8 cellular contexts compared by ENCODE assay signal in genomic region chr1:17212487-17213121, GRCh38. TPM values are rescaled to one million over a fixed set of nuclear protein-coding genes. Genes with fewer than 3 reads are reported as not detected.
DNase-seq lines count a peak whose midpoint lies in the region; ATAC-seq and TF ChIP-seq lines count a peak whose summit lies in the region.

No MANE protein-coding gene starts in this region.

- peak overlapping the region; percentile 36 for H3K4me3 Mint-ChIP-seq in central memory CD8-positive, alpha-beta T cell

- no peaks in the 10 kb centered on the region for H3K36me3 Mint-ChIP-seq in central memory CD8-positive, alpha-beta T cell (ENCODE audit: insufficient read depth)

- H3K27me3 Mint-ChIP-seq in central memory CD8-positive, alpha-beta T cell: peaks cover 79% of the 10 kb centered on the region

- H3K4me1 Mint-ChIP-seq in central memory CD8-positive, alpha-beta T cell: peaks cover 18% of the 10 kb centered on the region

- H3K4me3 ChIP-seq in AG09309 (ENCODE audit: control insufficient read depth, low read depth, low read length): no peak overlapping the region

- ATAC-seq in central memory CD8-positive, alpha-beta T cell (replicated peaks; ENCODE audit: extremely low read depth, poor library complexity, severe bottlenecking): peak; percentile 71
- ATAC-seq in GM18519 (IDR thresholded peaks at IDR 0.05; ENCODE audit: low FRiP score, unreplicated experiment): no peak
- no peak for ATAC-seq in GM18907 (IDR thresholded peaks at IDR 0.05; ENCODE audit: unreplicated experiment)

- TF ChIP-seq CTCF in AG09309 (IDR thresholded peaks at IDR 0.05; ENCODE audit: control insufficient read depth, insufficient read depth, low read depth, low read length, missing control alignments): no peak

- peak; percentile 43 for DNase-seq in AG09309 (ENCODE audit: low read depth)
- peak; percentile 81 for DNase-seq in HT1080 (ENCODE audit: low read depth)
- DNase-seq in activated CD4-positive, alpha-beta T cell treated with anti-CD3 and anti-CD28 coated beads for 1 hour: peak; percentile 32
- DNase-seq in central memory CD8-positive, alpha-beta T cell (ENCODE audit: low spot score in 2 of 2): peak; percentile 40
- DNase-seq in retina: peak; percentile 56
- DNase-seq in superior temporal gyrus (ENCODE audit: extremely low spot score): no peak

- H3K9me3 Mint-ChIP-seq in central memory CD8-positive, alpha-beta T cell: no peaks in the 10 kb centered on the region

- no peak overlapping the region for H3K27ac Mint-ChIP-seq in central memory CD8-positive, alpha-beta T cell (ENCODE audit: low read depth)

RNA-seq across cellular contexts. Expression of gene PADI1, which starts 7.7 kb away (rescaled TPM):
- 0.47 and 0.66 TPM in 2 replicates for total RNA-seq in HT1080 (2014; rRNA removed; shearing (Covaris generic))
- polyA plus RNA-seq in HT1080 (2015; cell fraction: cytosol; rRNA removed): 1.5 TPM in 2 replicates
- polyA plus RNA-seq in HT1080 (2015; cell fraction: nucleus; rRNA removed): 3.3 and 3.9 TPM in 2 replicates

RNA-seq across cellular contexts. Expression of gene PADI3, which starts 36.3 kb away (rescaled TPM):
- total RNA-seq in HT1080 (2014; rRNA removed; shearing (Covaris generic)): 0.39 and 0.57 TPM in 2 replicates
- 0.48 and 0.85 TPM in 2 replicates for polyA plus RNA-seq in HT1080 (2015; cell fraction: cytosol; rRNA removed)
- 3.4 and 3.5 TPM in 2 replicates for polyA plus RNA-seq in HT1080 (2015; cell fraction: nucleus; rRNA removed)
